ENCODE assay signal across 8 cellular contexts in the genomic region with DNA sequence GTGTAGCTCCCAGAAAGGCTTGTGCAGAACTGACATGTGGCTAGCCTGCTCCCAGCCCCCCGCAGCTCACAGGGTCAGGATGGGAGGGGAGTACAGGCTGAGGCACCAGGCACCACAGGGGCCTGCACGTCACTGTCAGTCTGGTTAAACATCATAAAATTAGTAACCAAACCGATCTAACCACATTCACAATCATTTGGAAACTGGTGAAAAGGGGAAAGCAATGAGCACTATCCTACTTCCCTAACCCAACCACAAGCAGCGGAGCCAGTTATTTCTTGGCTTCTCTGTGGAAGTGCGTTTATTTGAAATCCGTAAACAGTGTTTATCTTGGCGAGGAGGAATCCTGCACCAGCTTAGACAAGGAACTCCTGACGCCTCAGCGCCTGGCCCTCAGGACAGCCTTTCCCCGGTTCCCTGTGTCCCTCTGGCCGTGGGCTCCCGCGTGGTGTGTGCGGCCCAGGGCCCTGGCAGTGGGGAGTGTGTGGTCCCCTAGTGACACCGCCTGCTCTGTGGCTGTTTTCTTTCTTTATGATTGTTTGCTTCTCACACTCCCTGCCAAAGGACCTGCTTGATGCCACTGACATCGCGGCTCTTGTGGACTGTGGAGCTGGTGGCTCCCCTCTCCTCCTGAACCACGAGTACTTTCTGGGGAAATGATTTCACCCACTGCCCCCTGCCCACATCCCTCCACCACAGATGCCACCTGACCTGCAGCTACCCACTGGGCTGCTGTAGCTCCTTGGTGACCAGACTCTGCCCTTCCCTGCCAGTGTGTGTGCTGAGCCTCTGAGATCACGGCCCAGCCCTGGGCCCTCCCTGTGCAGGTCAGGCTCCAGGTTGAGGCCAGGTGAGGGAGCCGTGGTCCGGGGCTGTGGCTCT. TPM values are rescaled to one million over a fixed set of nuclear protein-coding genes. Genes with fewer than 3 reads are reported as not detected.
DNase-seq lines count a peak whose midpoint lies in the region; ATAC-seq, FAIRE-seq and TF ChIP-seq lines count a peak whose summit lies in the region.

No MANE protein-coding gene starts in this region.

- peak overlapping the region; percentile 46 for H3K4me2 ChIP-seq in trophoblast cell (ENCODE audit: low read length)

- CTCF ChIA-PET in AG04450 (lab: Charles Lee) = interaction anchor here (0.6 kb wide), 1 partner anchor 112 kb away, joined by 3 read pairs; no protein-coding TSS in a partner anchor

- H4K8ac ChIP-seq in trophoblast cell (ENCODE audit: low read depth, low read length) = peak overlapping the region; percentile 25

- H2BK5ac ChIP-seq in trophoblast cell (ENCODE audit: low read depth, low read length, poor library complexity) = peak overlapping the region; percentile 13

- WGBS in trophoblast cell (ENCODE audit: extremely low coverage, insufficient coverage, insufficient read length) = no CpG with 5 or more reads among the region's 21 CpGs

- H3K27ac ChIP-seq in AG04450 (ENCODE audit: low read depth, low read length) (no peak overlapping the region), trophoblast cell (ENCODE audit: low read depth, low read length) (peak overlapping the region; percentile 59)

- peaks cover 29% of the 10 kb centered on the region for H3K79me1 ChIP-seq in trophoblast cell (ENCODE audit: low read length)

- H2AFZ ChIP-seq in trophoblast cell (ENCODE audit: insufficient read depth, low read length, poor library complexity) = peak overlapping the region; percentile 1

- TF ChIP-seq CTCF in AG04450 (IDR thresholded peaks at IDR 0.05; ENCODE audit: low read depth, low read length) = no peak
- TF ChIP-seq CTCF in fibroblast of mammary gland (conservative IDR thresholded peaks at IDR 0.05; ENCODE audit: control insufficient read depth, insufficient read depth, low read depth, low read length) = no peak

- H3K79me2 ChIP-seq in trophoblast cell (ENCODE audit: control insufficient read depth, insufficient read depth, low read length, poor library complexity) = peaks cover 6% of the 10 kb centered on the region

- H4K12ac ChIP-seq in trophoblast cell (ENCODE audit: low read depth, low read length) = no peak overlapping the region

- peak overlapping the region; percentile 7 for H3K4ac ChIP-seq in trophoblast cell (ENCODE audit: low read depth, low read length)

- H3K36me3 ChIP-seq in trophoblast cell (ENCODE audit: control insufficient read depth in 1 of 2, insufficient read depth in 2 of 2, low read length in 2 of 2) = no peaks in the 10 kb centered on the region

- H3K14ac ChIP-seq in trophoblast cell (ENCODE audit: low read length) = peak overlapping the region; percentile 38

- H3K23ac ChIP-seq in trophoblast cell (ENCODE audit: low read length) = no peak overlapping the region

- ATAC-seq in HG02973 (IDR thresholded peaks at IDR 0.05; ENCODE audit: unreplicated experiment) = peak; percentile 37

- peak; percentile 97 for FAIRE-seq in GM18507 (lab: Jason Lieb, UNC)

- peaks cover 37% of the 10 kb centered on the region in 2 experiments for H3K4me1 ChIP-seq in trophoblast cell (ENCODE audit: control insufficient read depth in 1 of 2, insufficient read depth in 2 of 2, low read length in 2 of 2)

- peak overlapping the region; percentile 79 for H3K18ac ChIP-seq in trophoblast cell (ENCODE audit: low read length)

- peak overlapping the region; percentile 8 for H2AK5ac ChIP-seq in trophoblast cell (ENCODE audit: low read length)

- no peak overlapping the region for H3K9ac ChIP-seq in trophoblast cell (ENCODE audit: low read length)

- H3K9me3 ChIP-seq in AG04450 (ENCODE audit: control insufficient read depth, insufficient read depth, low read length) (no peaks in the 10 kb centered on the region; the same call in 1 of the 2 replicates), trophoblast cell (ENCODE audit: insufficient read depth, low read depth, low read length) (no peaks in the 10 kb centered on the region)

- H3K27me3 ChIP-seq in AG04450 (ENCODE audit: control insufficient read depth, insufficient read depth, low read length) (peaks cover 6% of the 10 kb centered on the region), trophoblast cell (ENCODE audit: insufficient read depth, low read length) (no peaks in the 10 kb centered on the region)

- peak overlapping the region; percentile 76 for H4K91ac ChIP-seq in trophoblast cell (ENCODE audit: low read depth, low read length)

- peak overlapping the region; percentile 18 for H2BK120ac ChIP-seq in trophoblast cell (ENCODE audit: insufficient read depth, low read length, poor library complexity)

- POLR2A ChIA-PET in AG04450 (lab: Yijun Ruan, JAX) = no interaction called here

- peak overlapping the region; percentile 54 for H2BK12ac ChIP-seq in trophoblast cell (ENCODE audit: low read length)

- DNase-seq in AG04450 (ENCODE audit: low read depth, low spot score) (peak; percentile 65), GM18507 (ENCODE audit: extremely low spot score, insufficient read length, low read depth) (no peak), SKM-1 (lab: John Stamatoyannopoulos, UW; ENCODE audit: unreplicated experiment) (peak; percentile 68), fibroblast of mammary gland (ENCODE audit: low read depth) (peak; percentile 66), trophoblast cell (peak in 1 of 2 donors; percentile 55), NCI-H2196 (lab: John Stamatoyannopoulos, UW; ENCODE audit: unreplicated experiment) (no peak), NCI-H187 (lab: John Stamatoyannopoulos, UW) (no peak)

- H3K4me3 ChIP-seq in AG04450 (ENCODE audit: low read depth, low read length) = no peak overlapping the region
- H3K4me3 ChIP-seq in fibroblast of mammary gland (ENCODE audit: control insufficient read depth, low read depth, low read length) = no peak overlapping the region
- H3K4me3 ChIP-seq in trophoblast cell (ENCODE audit: low read depth, low read length) = no peak overlapping the region

RNA-seq across cellular contexts. Expression of gene INPP5A, which starts 38.0 kb away (rescaled TPM):
- 20.2 and 22.5 TPM in 2 replicates for polyA plus RNA-seq in AG04450 (2011; rRNA removed)
- 19.8 and 25.7 TPM in 2 replicates for polyA minus RNA-seq in AG04450 (2011; rRNA and poly(A)+ RNA removed)
- 25.7 and 25.9 TPM in 2 replicates for polyA plus RNA-seq in trophoblast cell (2013)

Comparison
In these comparisons a context has a peak if more than half of its experiments do, and no peak if none do; other contexts are left out.
1. DNase-seq: peak in AG04450 (single experiment), SKM-1 (single experiment) and fibroblast of mammary gland (single experiment); none in GM18507 (single experiment), NCI-H2196 (single experiment) and NCI-H187 (0 of 2).